Comparison of ENCODE assay signal across 2 cellular contexts in genomic region chr13:64791373-64791772, GRCh38.
TF ChIP-seq lines count a peak whose summit lies in the region.

No MANE protein-coding gene starts in this region.

TF ChIP-seq in GM23338, 12 proteins besides CTCF, POLR2A, EP300 and RAD21:
- TF ChIP-seq ETS1 (IDR thresholded peaks at IDR 0.05): no peak

TF ChIP-seq in GM12878, 131 proteins besides CTCF, POLR2A, EP300 and RAD21 (continued from another document):
- TF ChIP-seq TCF3 (IDR thresholded peaks at IDR 0.05; ENCODE audit: borderline replicate concordance, insufficient read depth, low read depth, low read length) (no peak), USF1 (IDR thresholded peaks at IDR 0.05; ENCODE audit: borderline replicate concordance, extremely low read length, insufficient read depth, low read depth, low read length) (no peak), STAT3 (IDR thresholded peaks at IDR 0.05; ENCODE audit: low read depth, low read length) (no peak)
TF ChIP-seq in GM12878: peak in this region for 0.
